Comparison of ENCODE assay signal across 28 cellular contexts in the genomic region with DNA sequence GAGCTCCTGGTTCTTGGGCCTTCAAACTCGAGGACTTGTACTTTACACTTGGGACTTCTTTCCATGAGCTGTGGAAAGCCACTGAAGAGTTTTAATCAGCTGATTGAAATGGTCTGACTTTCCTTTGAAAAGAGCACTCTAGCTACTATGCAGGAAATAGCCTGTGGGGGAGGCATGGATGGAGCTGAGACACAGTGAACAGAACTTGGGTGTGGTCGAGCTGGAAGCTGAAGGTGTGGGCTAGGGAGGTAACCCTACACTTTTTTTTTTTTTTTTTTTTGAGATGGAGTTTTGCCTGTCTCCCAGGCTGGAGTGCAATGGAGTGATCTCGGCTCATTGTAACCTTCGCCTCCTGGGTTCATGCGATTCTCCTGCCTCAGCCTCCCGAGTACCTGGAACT.
"Had no signal": no experiment of that assay in that cellular context is flagged by ENCODE, and none has a peak within 500 bp of the region (broad histone marks: within the 10 kb centered on the region; RNA-seq: fewer than 3 reads in every experiment).

No MANE protein-coding gene starts in this region.

- H3K4me1 ChIP-seq: gastroesophageal sphincter, spleen had no signal

- H3K4me3 Mint-ChIP-seq: immature natural killer cell; naive thymus-derived CD4-positive, alpha-beta T cell; nephron progenitor cell; stimulated activated naive B cell treated with anti-CD40 and anti-IgM and Interleukin-4, amounts not matched to agents 10 μg/mL and 1 μg/mL and 100 μg/mL, for 72 hours; stimulated activated naive CD8-positive, alpha-beta T cell treated with anti-CD3 and anti-CD28 coated beads, Interleukin-15, amount 100 ng/mL, for 72 hours had no signal

- H3K27ac Mint-ChIP-seq: immature natural killer cell; naive thymus-derived CD4-positive, alpha-beta T cell; nephron progenitor cell; stimulated activated naive B cell treated with anti-CD40 and anti-IgM and Interleukin-4, amounts not matched to agents 10 μg/mL and 1 μg/mL and 100 μg/mL, for 72 hours; stimulated activated naive CD8-positive, alpha-beta T cell treated with anti-CD3 and anti-CD28 coated beads, Interleukin-15, amount 100 ng/mL, for 72 hours had no signal

- H3K27me3 Mint-ChIP-seq: stimulated activated naive B cell treated with anti-CD40 and anti-IgM and Interleukin-4, amounts not matched to agents 10 μg/mL and 1 μg/mL and 100 μg/mL, for 72 hours; stimulated activated naive CD8-positive, alpha-beta T cell treated with anti-CD3 and anti-CD28 coated beads, Interleukin-15, amount 100 ng/mL, for 72 hours had no signal

- H3K27me3 ChIP-seq: esophagus squamous epithelium, gastroesophageal sphincter, right lobe of liver, spleen, transverse colon had no signal

- FAIRE-seq: endometrium, kidney had no signal

- H3K9me3 ChIP-seq: esophagus squamous epithelium, gastroesophageal sphincter, psoas muscle, right lobe of liver, spleen, thoracic aorta, transverse colon had no signal

- H3K9ac ChIP-seq: parathyroid adenoma had no signal

- H3K4me1 Mint-ChIP-seq: immature natural killer cell; nephron progenitor cell; stimulated activated naive B cell treated with anti-CD40 and anti-IgM and Interleukin-4, amounts not matched to agents 10 μg/mL and 1 μg/mL and 100 μg/mL, for 72 hours; stimulated activated naive CD8-positive, alpha-beta T cell treated with anti-CD3 and anti-CD28 coated beads, Interleukin-15, amount 100 ng/mL, for 72 hours had no signal

- H3K36me3 Mint-ChIP-seq: immature natural killer cell; naive thymus-derived CD4-positive, alpha-beta T cell had no signal

- H3K79me2 ChIP-seq: parathyroid adenoma had no signal

- DNase-seq: effector memory CD4-positive, alpha-beta T cell; esophagus squamous epithelium; foreskin fibroblast; glutamatergic neuron; immature natural killer cell; kidney; left cardiac atrium; left ventricle myocardium superior; mesendoderm; naive thymus-derived CD4-positive, alpha-beta T cell; nephron progenitor cell; psoas muscle; retina; right lobe of liver; spleen; stimulated activated CD4-positive, alpha-beta T cell treated with anti-CD3 and anti-CD28 coated beads, Interleukin-15, amount 100 ng/mL, for 24 hours; stimulated activated CD4-positive, alpha-beta T cell treated with anti-CD3 and anti-CD28 coated beads, Interleukin-1b, Interleukin-23, amount 100 ng/mL, for 48 hours; stimulated activated CD4-positive, alpha-beta T cell treated with anti-CD3 and anti-CD28 coated beads, Interleukin-4, amount 100 ng/mL, for 4 hours; stimulated activated naive B cell treated with anti-CD40 and anti-IgM and Interleukin-4, amounts not matched to agents 10 μg/mL and 1 μg/mL and 100 μg/mL, for 72 hours; stimulated activated naive CD8-positive, alpha-beta T cell treated with anti-CD3 and anti-CD28 coated beads, Interleukin-15, amount 100 ng/mL, for 72 hours; transverse colon had no signal

- H3K4me3 ChIP-seq: coronary artery, esophagus squamous epithelium, gastroesophageal sphincter, lung, psoas muscle, right lobe of liver, spleen, thoracic aorta, transverse colon had no signal

- H3K36me3 ChIP-seq: esophagus squamous epithelium, gastroesophageal sphincter, right lobe of liver, spleen, thoracic aorta, transverse colon had no signal

- H2AFZ ChIP-seq: parathyroid adenoma had no signal

- ATAC-seq: gastroesophageal sphincter; left cardiac atrium; left ventricle myocardium superior; naive thymus-derived CD4-positive, alpha-beta T cell; psoas muscle; right lobe of liver; stimulated activated naive B cell treated with anti-CD40 and anti-IgM and Interleukin-4, amounts not matched to agents 10 μg/mL and 1 μg/mL and 100 μg/mL, for 72 hours; stimulated activated naive CD8-positive, alpha-beta T cell treated with anti-CD3 and anti-CD28 coated beads, Interleukin-15, amount 100 ng/mL, for 72 hours had no signal

- H3K9me3 Mint-ChIP-seq: naive thymus-derived CD4-positive, alpha-beta T cell; nephron progenitor cell; stimulated activated naive B cell treated with anti-CD40 and anti-IgM and Interleukin-4, amounts not matched to agents 10 μg/mL and 1 μg/mL and 100 μg/mL, for 72 hours; stimulated activated naive CD8-positive, alpha-beta T cell treated with anti-CD3 and anti-CD28 coated beads, Interleukin-15, amount 100 ng/mL, for 72 hours had no signal

- H3K27ac ChIP-seq: coronary artery, epithelial cell of prostate, esophagus squamous epithelium, gastroesophageal sphincter, parathyroid adenoma, psoas muscle, right lobe of liver, spleen, thoracic aorta, transverse colon had no signal
